8 cellular contexts compared by ENCODE assay signal in the genomic region with DNA sequence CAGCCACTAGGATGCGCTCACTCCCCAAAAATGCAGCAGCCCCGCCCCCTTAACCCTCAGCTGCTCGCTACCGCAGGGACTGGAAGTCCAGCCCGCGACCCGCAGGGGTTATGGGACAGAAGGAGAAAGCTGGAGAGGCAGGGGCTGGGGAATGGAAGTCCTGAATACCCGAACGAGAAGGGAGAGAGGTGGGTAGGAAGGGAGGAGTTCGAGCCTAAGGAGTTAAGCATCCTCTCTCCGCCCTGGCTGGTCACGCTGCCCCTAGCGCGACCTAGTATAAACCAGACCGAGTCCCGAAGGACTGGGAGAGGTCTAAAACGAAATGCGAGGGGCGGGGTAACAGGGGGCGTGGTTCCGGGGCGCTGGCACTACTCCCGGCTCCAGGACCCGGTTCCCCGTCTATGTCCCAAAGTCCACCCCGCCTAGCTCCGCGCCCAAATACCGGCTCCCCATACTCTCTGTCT. TPM values are rescaled to one million over a fixed set of nuclear protein-coding genes. Genes with fewer than 3 reads are reported as not detected.
DNase-seq lines count a peak whose midpoint lies in the region; ATAC-seq and TF ChIP-seq lines count a peak whose summit lies in the region.

No MANE protein-coding gene starts in this region.

- no peaks in the 10 kb centered on the region for H3K27me3 ChIP-seq in effector memory CD4-positive, alpha-beta T cell (replicated peaks; ENCODE audit: control insufficient read depth, insufficient read depth, low read length, poor library complexity, severe bottlenecking)
- no peaks in the 10 kb centered on the region for H3K27me3 ChIP-seq in lung (ENCODE audit: control insufficient read depth, insufficient read depth)

- peaks cover 21% of the 10 kb centered on the region for H3K36me3 ChIP-seq in effector memory CD4-positive, alpha-beta T cell (ENCODE audit: control insufficient read depth, insufficient read depth, low read length)
- H3K36me3 ChIP-seq in lung (ENCODE audit: control insufficient read depth in 2 of 2, insufficient read depth in 2 of 2, low read length in 2 of 2): peaks cover 9 to 27% of the 10 kb centered on the region in 2 donors

- peak overlapping the region; percentile 90 for H3K27ac Mint-ChIP-seq in activated CD8-positive, alpha-beta T cell treated with anti-CD3 and anti-CD28 coated beads, Interleukin-2, amount 10 ng/mL, durations not matched to agents 7 days and 5 days

- peak; percentile 49 for ATAC-seq in HG02759 (IDR thresholded peaks at IDR 0.05; ENCODE audit: unreplicated experiment)
- peak; percentile 67 for ATAC-seq in activated CD8-positive, alpha-beta T cell treated with anti-CD3 and anti-CD28 coated beads, Interleukin-2, amount 10 ng/mL, durations not matched to agents 7 days and 5 days
- ATAC-seq in lung (ENCODE audit: insufficient read depth, low FRiP score): peak; percentile 77
- ATAC-seq in GM21526 (IDR thresholded peaks at IDR 0.05; ENCODE audit: low FRiP score, unreplicated experiment): no peak

- H3K9me3 Mint-ChIP-seq in activated CD8-positive, alpha-beta T cell treated with anti-CD3 and anti-CD28 coated beads, Interleukin-2, amount 10 ng/mL, durations not matched to agents 7 days and 5 days (ENCODE audit: insufficient read depth): no peaks in the 10 kb centered on the region

- peak overlapping the region; percentile 67 for H3K27ac ChIP-seq in effector memory CD4-positive, alpha-beta T cell (ENCODE audit: insufficient read depth, low read length, poor library complexity, severe bottlenecking)
- peak overlapping the region; percentile 90 to 93 for H3K27ac ChIP-seq in lung (ENCODE audit: low read depth in 1 of 2, low read length in 1 of 2)

- H3K27me3 Mint-ChIP-seq in activated CD8-positive, alpha-beta T cell treated with anti-CD3 and anti-CD28 coated beads, Interleukin-2, amount 10 ng/mL, durations not matched to agents 7 days and 5 days (ENCODE audit: low read depth): no peaks in the 10 kb centered on the region

- H3K4me1 ChIP-seq in effector memory CD4-positive, alpha-beta T cell (ENCODE audit: control insufficient read depth, insufficient read depth, low read length, poor library complexity, severe bottlenecking): peaks cover 26% of the 10 kb centered on the region
- peaks cover 0 to 16% of the 10 kb centered on the region in 2 donors for H3K4me1 ChIP-seq in lung (ENCODE audit: control insufficient read depth in 2 of 2, insufficient read depth in 2 of 2, low read length in 2 of 2)

- H3K36me3 Mint-ChIP-seq in activated CD8-positive, alpha-beta T cell treated with anti-CD3 and anti-CD28 coated beads, Interleukin-2, amount 10 ng/mL, durations not matched to agents 7 days and 5 days (ENCODE audit: low read depth): peaks cover 76% of the 10 kb centered on the region

- CTCF ChIA-PET in activated CD8-positive, alpha-beta T cell treated with anti-CD3 and anti-CD28 coated beads, Interleukin-2, amount 10 ng/mL, durations not matched to agents 7 days and 5 days (lab: Charles Lee): interaction anchor here (0.6 to 4.9 kb wide), 17 partner anchors 10 to 103 kb away, joined by 3 to 38 read pairs (median 6); a partner anchor contains a TSS

- POLR2A ChIA-PET in activated CD8-positive, alpha-beta T cell treated with anti-CD3 and anti-CD28 coated beads, Interleukin-2, amount 10 ng/mL, durations not matched to agents 7 days and 5 days (lab: Charles Lee): interaction anchor here (0.7 to 7.2 kb wide), 9 partner anchors 9 to 133 kb away, joined by 3 to 83 read pairs (median 4); a partner anchor contains a TSS

- no peaks in the 10 kb centered on the region for H3K9me3 ChIP-seq in effector memory CD4-positive, alpha-beta T cell (ENCODE audit: control insufficient read depth, low read length)
- no peaks in the 10 kb centered on the region for H3K9me3 ChIP-seq in lung (ENCODE audit: control insufficient read depth in 2 of 2, insufficient read depth in 1 of 2, low read length in 1 of 2)

- peak overlapping the region; percentile 95 for H3K4me3 Mint-ChIP-seq in activated CD8-positive, alpha-beta T cell treated with anti-CD3 and anti-CD28 coated beads, Interleukin-2, amount 10 ng/mL, durations not matched to agents 7 days and 5 days

- peak overlapping the region; percentile 72 for H3K4me3 ChIP-seq in effector memory CD4-positive, alpha-beta T cell (ENCODE audit: insufficient read depth, low read depth, low read length, poor library complexity, severe bottlenecking)
- peak overlapping the region; percentile 36 for H3K4me3 ChIP-seq in lung

- H3K4me1 Mint-ChIP-seq in activated CD8-positive, alpha-beta T cell treated with anti-CD3 and anti-CD28 coated beads, Interleukin-2, amount 10 ng/mL, durations not matched to agents 7 days and 5 days (ENCODE audit: low read depth): peaks cover 81% of the 10 kb centered on the region

- peak; percentile 37 for TF ChIP-seq CTCF in lung (IDR thresholded peaks at IDR 0.05; ENCODE audit: control extremely low read depth, extremely low read depth)

- WGBS in lung, 2 donors: 0 to 1% methylated on average over 29 of the region's 29 CpGs

- DNase-seq in EH (ENCODE audit: low read depth) (peak; percentile 91), NCI-H524 treated with DMSO at 0.1 percent for 48 hours (lab: John Stamatoyannopoulos, UW) (peak; percentile 35), lung (ENCODE audit: low spot score) (peak; percentile 93)
- peak; percentile 88 for DNase-seq in activated CD8-positive, alpha-beta T cell treated with anti-CD3 and anti-CD28 coated beads, Interleukin-2, amount 10 ng/mL, durations not matched to agents 7 days and 5 days
- peak; percentile 58 to 76 (median 66) for DNase-seq in effector memory CD4-positive, alpha-beta T cell
- peak in 2 of 3 donors; percentile 64 to 73 for DNase-seq in stimulated activated CD4-positive, alpha-beta T cell treated with anti-CD3 and anti-CD28 coated beads, TNF-alpha, amount 100 ng/mL, for 1 hour (ENCODE audit: low read depth in 3 of 3, low spot score in 1 of 3)

RNA-seq across cellular contexts. Expression of a gene that starts 0.4 kb away (rescaled TPM):
- total RNA-seq in activated CD8-positive, alpha-beta T cell treated with anti-CD3 and anti-CD28 coated beads, Interleukin-2, amount 10 ng/mL, durations not matched to agents 7 days and 5 days: 10 to 100 TPM; 31.9 to 33.7 TPM
- total RNA-seq in lung: 10 to 100 TPM; 60.3 to 80.0 TPM
- polyA plus RNA-seq in lung: 100 to 1,000 TPM; 103 to 130 TPM

RNA-seq across cellular contexts. Expression of a gene that starts 6.4 kb away (rescaled TPM):
- under 1 TPM; 0.71 to 0.91 TPM for total RNA-seq in activated CD8-positive, alpha-beta T cell treated with anti-CD3 and anti-CD28 coated beads, Interleukin-2, amount 10 ng/mL, durations not matched to agents 7 days and 5 days
- total RNA-seq in lung: 1 to 10 TPM in 1 of 2 donors, under 1 TPM in 1; 0.64 to 1.1 TPM
- 1 to 10 TPM in 1 of 2 donors, under 1 TPM in 1; 0.45 to 2.3 TPM for polyA plus RNA-seq in lung

RNA-seq across cellular contexts. Expression of a gene that starts 6.8 kb away (rescaled TPM):
- 100 to 1,000 TPM; 617 to 651 TPM for total RNA-seq in activated CD8-positive, alpha-beta T cell treated with anti-CD3 and anti-CD28 coated beads, Interleukin-2, amount 10 ng/mL, durations not matched to agents 7 days and 5 days
- 100 to 1,000 TPM; 231 to 368 TPM for total RNA-seq in lung
- polyA plus RNA-seq in lung: 100 to 1,000 TPM; 387 to 763 TPM

RNA-seq across cellular contexts. Expression of a gene that starts 8.0 kb away (rescaled TPM):
- total RNA-seq in activated CD8-positive, alpha-beta T cell treated with anti-CD3 and anti-CD28 coated beads, Interleukin-2, amount 10 ng/mL, durations not matched to agents 7 days and 5 days: under 1 TPM in 1 of 2 experiments, not detected in 1; 0.26 TPM
- total RNA-seq in lung: not detected
- polyA plus RNA-seq in lung: under 1 TPM; 0.14 to 0.16 TPM

RNA-seq across cellular contexts. Expression of a gene that starts 10.3 kb away (rescaled TPM):
- 10 to 100 TPM; 64.8 to 73.6 TPM for total RNA-seq in activated CD8-positive, alpha-beta T cell treated with anti-CD3 and anti-CD28 coated beads, Interleukin-2, amount 10 ng/mL, durations not matched to agents 7 days and 5 days
- total RNA-seq in lung: 10 to 100 TPM; 11.6 to 17.8 TPM
- 10 to 100 TPM in 1 of 2 donors, 1 to 10 TPM in 1; 4.5 to 15.1 TPM for polyA plus RNA-seq in lung

Comparison
In these comparisons a context has a peak if more than half of its experiments do, and no peak if none do; other contexts are left out.
1. DNase-seq: peak in every context shown above with its lines; median percentile 93 in lung; 91 in EH; 88 in activated CD8-positive, alpha-beta T cell treated with anti-CD3 and anti-CD28 coated beads, Interleukin-2, amount 10 ng/mL, durations not matched to agents 7 days and 5 days; 68 in stimulated activated CD4-positive, alpha-beta T cell treated with anti-CD3 and anti-CD28 coated beads, TNF-alpha, amount 100 ng/mL, for 1 hour; 66 in effector memory CD4-positive, alpha-beta T cell; 35 in NCI-H524 treated with DMSO at 0.1 percent for 48 hours.